7 cellular contexts compared by ENCODE assay signal in genomic region chr2:2413525-2413924, GRCh38.
"Had no signal": no experiment of that assay in that cellular context is flagged by ENCODE, and none has a peak within 500 bp of the region (broad histone marks: within the 10 kb centered on the region; RNA-seq: fewer than 3 reads in every experiment).

No MANE protein-coding gene starts in this region.

- H3K4me3 ChIP-seq: GM23248, HAP-1 had no signal

- DNase-seq: GM23248, GOT3, H7, HFFc6, KBM-7 had no signal

- H3K27ac ChIP-seq: GM23248 had no signal

- H2AFZ ChIP-seq: GM23248 had no signal

- H3K9ac ChIP-seq: GM23248 had no signal

- H3K36me3 ChIP-seq: HAP-1 had no signal

- H3K4me1 ChIP-seq: HAP-1 had no signal

- FAIRE-seq: HTR-8/SVneo had no signal
